21 cellular contexts compared by ENCODE assay signal in the genomic region with DNA sequence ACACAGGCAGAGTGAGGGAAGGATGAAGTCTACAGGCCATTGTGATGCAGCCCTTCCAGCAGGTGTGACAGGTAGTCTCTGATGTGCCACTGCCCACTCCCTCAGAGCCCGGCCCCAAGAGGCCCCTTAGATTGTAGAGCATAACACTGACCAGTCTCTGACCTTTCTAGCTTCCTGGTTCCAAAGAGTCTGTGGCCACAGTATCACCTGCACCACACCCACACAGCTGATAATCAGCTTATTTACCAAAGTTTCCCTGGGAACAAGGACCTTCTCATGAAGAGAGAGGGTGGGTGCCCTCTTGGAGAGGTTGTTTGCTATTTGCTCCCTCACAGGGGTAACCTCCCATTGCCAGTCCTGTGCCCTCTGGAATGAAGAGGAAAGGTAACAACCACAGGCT.
"Had no signal": no experiment of that assay in that cellular context is flagged by ENCODE, and none has a peak within 500 bp of the region (broad histone marks: within the 10 kb centered on the region; RNA-seq: fewer than 3 reads in every experiment).

No MANE protein-coding gene starts in this region.

- ATAC-seq: activated T-cell treated with anti-CD3 and anti-CD28 coated beads, Interleukin-2, amount 50 U/mL, for 72 hours; heart left ventricle; left lobe of liver; natural killer cell; psoas muscle; stimulated activated naive CD8-positive, alpha-beta T cell treated with anti-CD3 and anti-CD28 coated beads, Interleukin-15, Interleukin-2, amounts not matched to agents 100 U/mL and 50 U/mL, for 24 hours had no signal

- H3K4me1 ChIP-seq: heart left ventricle, psoas muscle, right atrium auricular region, thyroid gland, uterus had no signal

- H3K27me3 ChIP-seq: heart left ventricle, right atrium auricular region, thyroid gland, uterus had no signal

- FAIRE-seq: keratinocyte had no signal

- H3K36me3 ChIP-seq: heart left ventricle, right atrium auricular region, thyroid gland, uterus had no signal

- H3K27ac ChIP-seq: epithelial cell of prostate, heart left ventricle, psoas muscle, right atrium auricular region, thyroid gland, uterus had no signal

- H3K9me3 ChIP-seq: psoas muscle, right atrium auricular region, thyroid gland, uterus had no signal

- DNase-seq: activated CD4-positive, alpha-beta memory T cell treated with anti-CD3 and anti-CD28 coated beads, Interleukin-2, amount 10 ng/mL, durations not matched to agents 7 days and 5 days; activated CD4-positive, alpha-beta T cell treated with anti-CD3 and anti-CD28 coated beads, Interleukin-2, amount 10 ng/mL, durations not matched to agents 24 days and 14 days; activated effector memory CD4-positive, alpha-beta T cell treated with Interleukin-2 at 50 U/mL for 16 hours; activated naive CD4-positive, alpha-beta T cell treated with anti-CD3 and anti-CD28 coated beads for 36 hours; activated T-cell treated with anti-CD3 and anti-CD28 coated beads, Interleukin-2, amount 50 U/mL, for 72 hours; amygdala; cerebellar nuclear complex; cortex of kidney; heart left ventricle; natural killer cell; psoas muscle; stimulated activated CD4-positive, alpha-beta T cell treated with anti-CD3 and anti-CD28 coated beads, Interleukin-12 subunit alpha, Interleukin-12 subunit beta, amount 100 ng/mL, for 4 hours; stimulated activated CD4-positive, alpha-beta T cell treated with anti-CD3 and anti-CD28 coated beads, Interleukin-4, amount 100 ng/mL, for 4 hours; stimulated activated naive CD8-positive, alpha-beta T cell treated with anti-CD3 and anti-CD28 coated beads, Interleukin-15, Interleukin-2, amounts not matched to agents 100 U/mL and 50 U/mL, for 24 hours; substantia nigra; thyroid gland; uterus had no signal

- H3K4me3 ChIP-seq: heart left ventricle, psoas muscle, right atrium auricular region, thyroid gland, uterus had no signal
